7 cellular contexts compared by ENCODE assay signal in the genomic region with DNA sequence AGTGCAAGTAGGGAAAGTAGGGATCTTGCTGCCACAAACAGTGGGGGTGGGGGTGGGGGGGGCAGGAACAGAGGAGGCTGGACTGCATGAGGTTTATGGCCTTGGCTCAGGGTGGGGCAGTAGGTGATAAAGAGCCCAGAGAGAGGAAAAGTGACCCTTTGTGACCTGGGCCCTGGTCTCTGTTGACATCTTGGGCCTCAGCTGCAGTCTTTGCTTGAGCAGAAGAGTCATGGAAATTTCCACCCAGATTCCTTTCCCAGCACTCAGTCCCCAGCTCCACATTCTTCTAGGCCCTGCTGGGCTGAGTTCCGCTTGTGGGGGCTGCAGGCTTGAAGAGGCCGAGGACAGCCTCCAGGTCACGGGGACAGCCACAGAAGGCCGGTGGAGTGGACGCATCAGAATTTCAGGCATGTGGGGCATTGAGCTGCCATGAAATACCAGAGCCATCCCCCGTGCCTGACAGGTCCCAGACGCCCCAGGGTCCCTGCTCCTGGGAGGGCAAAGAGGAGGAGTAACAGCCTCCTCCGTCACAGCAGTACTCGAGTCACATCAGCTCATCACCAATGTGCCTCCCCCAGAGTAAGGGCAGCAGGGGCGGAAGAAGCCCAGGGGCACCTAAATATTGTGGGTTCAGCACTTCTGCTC. TPM values are rescaled to one million over a fixed set of nuclear protein-coding genes. Genes with fewer than 3 reads are reported as not detected.
DNase-seq lines count a peak whose midpoint lies in the region; ATAC-seq and TF ChIP-seq lines count a peak whose summit lies in the region.

No MANE protein-coding gene starts in this region.

- H3K27me3 ChIP-seq in NT2/D1 (ENCODE audit: insufficient read depth, insufficient read length) (no peaks in the 10 kb centered on the region), ectodermal cell (ENCODE audit: control insufficient read depth, insufficient read depth, low read length, poor library complexity, severe bottlenecking) (no peaks in the 10 kb centered on the region), upper lobe of right lung (no peaks in the 10 kb centered on the region)

- ATAC-seq in mucosa of descending colon (no peak), upper lobe of right lung (no peak), HG03521 (IDR thresholded peaks at IDR 0.05; ENCODE audit: unreplicated experiment) (no peak)

- DNase-seq in NT2/D1 (ENCODE audit: low read depth, low spot score) (peak; percentile 88), mucosa of descending colon (peak; percentile 58 to 63 (median 60)), upper lobe of right lung (peak; percentile 64), DMS114 treated with DMSO at 0.1 percent for 48 hours (lab: John Stamatoyannopoulos, UW; ENCODE audit: unreplicated experiment) (no peak), NCI-H82 treated with DMSO at 0.1 percent for 48 hours (lab: John Stamatoyannopoulos, UW; ENCODE audit: unreplicated experiment) (no peak)

- H3K9me3 ChIP-seq in NT2/D1 (ENCODE audit: insufficient read depth, low read length): no peaks in the 10 kb centered on the region
- no peaks in the 10 kb centered on the region for H3K9me3 ChIP-seq in ectodermal cell (ENCODE audit: control insufficient read depth, low read length)
- no peaks in the 10 kb centered on the region for H3K9me3 ChIP-seq in mucosa of descending colon
- H3K9me3 ChIP-seq in upper lobe of right lung: no peaks in the 10 kb centered on the region

- H3K9ac ChIP-seq in NT2/D1 (ENCODE audit: insufficient read length, low read depth): peak overlapping the region; percentile 32

- H3K36me3 ChIP-seq in NT2/D1 (ENCODE audit: insufficient read depth, insufficient read length, low read length): no peaks in the 10 kb centered on the region
- no peaks in the 10 kb centered on the region for H3K36me3 ChIP-seq in ectodermal cell (ENCODE audit: control insufficient read depth, insufficient read depth, low read length)
- H3K36me3 ChIP-seq in mucosa of descending colon (ENCODE audit: low read depth): no peaks in the 10 kb centered on the region
- no peaks in the 10 kb centered on the region for H3K36me3 ChIP-seq in upper lobe of right lung

- H3K4me1 ChIP-seq in NT2/D1 (ENCODE audit: insufficient read depth, insufficient read length): peaks cover 34% of the 10 kb centered on the region
- peaks cover 80% of the 10 kb centered on the region for H3K4me1 ChIP-seq in ectodermal cell (ENCODE audit: control insufficient read depth, insufficient read depth, low read length)
- H3K4me1 ChIP-seq in mucosa of descending colon (ENCODE audit: low read depth): peaks cover 77% of the 10 kb centered on the region
- peaks cover 83% of the 10 kb centered on the region for H3K4me1 ChIP-seq in upper lobe of right lung

- TF ChIP-seq CTCF in mucosa of descending colon (IDR thresholded peaks at IDR 0.05) (no peak), upper lobe of right lung (IDR thresholded peaks at IDR 0.05) (no peak)

- intact Hi-C loops in mucosa of descending colon (cut with DNase I, micrococcal nuclease) (no loop called here), upper lobe of right lung (cut with DNase I) (no loop called here)

- H3K27ac ChIP-seq in ectodermal cell (ENCODE audit: insufficient read depth, low read depth, low read length, poor library complexity, severe bottlenecking) (peak overlapping the region; percentile 99), upper lobe of right lung (peak overlapping the region; percentile 100)

- WGBS in ectodermal cell, 2 experiments: 26 to 32% methylated on average over 10 of the region's 10 CpGs

- H3K4me3 ChIP-seq in NT2/D1 (ENCODE audit: insufficient read length, low read depth) (no peak overlapping the region), ectodermal cell (ENCODE audit: insufficient read depth, low read depth, low read length) (no peak overlapping the region), mucosa of descending colon (no peak overlapping the region), upper lobe of right lung (no peak overlapping the region)

RNA-seq across cellular contexts. Expression of gene MALAT1, which starts 9.7 kb away (rescaled TPM):
- polyA plus RNA-seq in ectodermal cell (2013, experiment 1 of 4): 2,593 TPM
- polyA plus RNA-seq in ectodermal cell (2013, experiment 2 of 4): 2,616 TPM
- polyA plus RNA-seq in ectodermal cell (2013, experiment 3 of 4): 1,460 TPM
- 1,510 TPM for polyA plus RNA-seq in ectodermal cell (2013, experiment 4 of 4)
- total RNA-seq in mucosa of descending colon: over 10,000 TPM; 10,779 to 14,350 (median 11,224) TPM
- total RNA-seq in upper lobe of right lung: 11,917 TPM

RNA-seq across cellular contexts. Expression of gene SCYL1, which starts 35.7 kb away (rescaled TPM):
- polyA plus RNA-seq in ectodermal cell (2013, experiment 1 of 4): 52.2 TPM
- 49.6 TPM for polyA plus RNA-seq in ectodermal cell (2013, experiment 2 of 4)
- 46.2 TPM for polyA plus RNA-seq in ectodermal cell (2013, experiment 3 of 4)
- 55.4 TPM for polyA plus RNA-seq in ectodermal cell (2013, experiment 4 of 4)
- total RNA-seq in mucosa of descending colon: 10 to 100 TPM; 60.1 to 77.4 (median 60.3) TPM
- total RNA-seq in upper lobe of right lung: 74.4 TPM

Comparison
In these comparisons a context has a peak if more than half of its experiments do, and no peak if none do; other contexts are left out.
1. DNase-seq: peak in NT2/D1 (single experiment), mucosa of descending colon (3 of 3) and upper lobe of right lung (single experiment); none in DMS114 treated with DMSO at 0.1 percent for 48 hours (single experiment) and NCI-H82 treated with DMSO at 0.1 percent for 48 hours (single experiment).